In the genomic region with DNA sequence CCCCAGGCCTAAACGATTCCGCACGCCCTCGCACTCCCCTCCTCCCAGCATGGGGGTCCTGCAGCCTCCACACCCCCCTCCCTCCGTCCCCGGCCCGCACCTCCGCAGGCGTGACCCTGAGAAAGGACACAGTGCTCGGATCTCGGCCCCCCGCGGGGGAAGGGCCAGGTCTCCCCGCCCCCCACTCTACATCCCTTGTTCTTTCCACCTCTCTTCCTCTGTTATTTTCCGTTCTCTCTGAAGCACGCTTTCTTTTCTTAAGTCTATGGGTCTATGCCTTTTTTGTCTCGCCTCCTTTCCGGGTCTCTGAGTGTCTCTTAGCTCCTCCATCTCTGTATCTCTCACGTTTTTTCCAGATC, we compare ENCODE assay signal across 1 cellular context.
A peak's percentile ranks its signal among the peaks of the same experiment; 100 is the strongest.
TF ChIP-seq lines count a peak whose summit lies in the region.

No MANE protein-coding gene starts in this region.

TF ChIP-seq in HEK293, 187 proteins besides CTCF, POLR2A, EP300 and RAD21 (continued from another document and continues in another):
- no peak; the same call in none of the 2 replicates for TF ChIP-seq ZNF335 (tag by site-specific recombination; conservative IDR thresholded peaks at IDR 0.05)
- TF ChIP-seq, protein P1, sequence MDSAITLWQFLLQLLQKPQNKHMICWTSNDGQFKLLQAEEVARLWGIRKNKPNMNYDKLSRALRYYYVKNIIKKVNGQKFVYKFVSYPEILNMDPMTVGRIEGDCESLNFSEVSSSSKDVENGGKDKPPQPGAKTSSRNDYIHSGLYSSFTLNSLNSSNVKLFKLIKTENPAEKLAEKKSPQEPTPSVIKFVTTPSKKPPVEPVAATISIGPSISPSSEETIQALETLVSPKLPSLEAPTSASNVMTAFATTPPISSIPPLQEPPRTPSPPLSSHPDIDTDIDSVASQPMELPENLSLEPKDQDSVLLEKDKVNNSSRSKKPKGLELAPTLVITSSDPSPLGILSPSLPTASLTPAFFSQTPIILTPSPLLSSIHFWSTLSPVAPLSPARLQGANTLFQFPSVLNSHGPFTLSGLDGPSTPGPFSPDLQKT (IDR thresholded peaks at IDR 0.05; ENCODE audit: borderline replicate concordance, low read depth, low read length) = no peak
- no peak for TF ChIP-seq ZNF654 (tag by site-specific recombination; IDR thresholded peaks at IDR 0.05; ENCODE audit: low read depth)
- no peak; the same call in 1 of the 2 replicates for TF ChIP-seq ZNF585B (tag by site-specific recombination; IDR thresholded peaks at IDR 0.05)
- peak; percentile 28; the same call in 1 of the 2 replicates for TF ChIP-seq ZXDB (tag by site-specific recombination; IDR thresholded peaks at IDR 0.05)
- TF ChIP-seq ZNF16 (tag by site-specific recombination; IDR thresholded peaks at IDR 0.05; ENCODE audit: low read depth) = no peak
- no peak for TF ChIP-seq ZNF521 (tag by site-specific recombination; IDR thresholded peaks at IDR 0.05)
- no peak for TF ChIP-seq ZNF610 (tag by site-specific recombination; IDR thresholded peaks at IDR 0.05; ENCODE audit: borderline replicate concordance)
- TF ChIP-seq ZNF747 (tag by site-specific recombination; IDR thresholded peaks at IDR 0.05) = no peak
- TF ChIP-seq, protein P2, sequence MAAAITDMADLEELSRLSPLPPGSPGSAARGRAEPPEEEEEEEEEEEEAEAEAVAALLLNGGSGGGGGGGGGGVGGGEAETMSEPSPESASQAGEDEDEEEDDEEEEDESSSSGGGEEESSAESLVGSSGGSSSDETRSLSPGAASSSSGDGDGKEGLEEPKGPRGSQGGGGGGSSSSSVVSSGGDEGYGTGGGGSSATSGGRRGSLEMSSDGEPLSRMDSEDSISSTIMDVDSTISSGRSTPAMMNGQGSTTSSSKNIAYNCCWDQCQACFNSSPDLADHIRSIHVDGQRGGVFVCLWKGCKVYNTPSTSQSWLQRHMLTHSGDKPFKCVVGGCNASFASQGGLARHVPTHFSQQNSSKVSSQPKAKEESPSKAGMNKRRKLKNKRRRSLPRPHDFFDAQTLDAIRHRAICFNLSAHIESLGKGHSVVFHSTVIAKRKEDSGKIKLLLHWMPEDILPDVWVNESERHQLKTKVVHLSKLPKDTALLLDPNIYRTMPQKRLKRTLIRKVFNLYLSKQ (tag by site-specific recombination; IDR thresholded peaks at IDR 0.05; ENCODE audit: borderline replicate concordance) = no peak
- no peak for TF ChIP-seq MZF1 (tag by site-specific recombination; IDR thresholded peaks at IDR 0.05; ENCODE audit: borderline replicate concordance)
- TF ChIP-seq ZIC2 (tag by site-specific recombination; IDR thresholded peaks at IDR 0.05) = peak; percentile 83
- TF ChIP-seq, protein P3, sequence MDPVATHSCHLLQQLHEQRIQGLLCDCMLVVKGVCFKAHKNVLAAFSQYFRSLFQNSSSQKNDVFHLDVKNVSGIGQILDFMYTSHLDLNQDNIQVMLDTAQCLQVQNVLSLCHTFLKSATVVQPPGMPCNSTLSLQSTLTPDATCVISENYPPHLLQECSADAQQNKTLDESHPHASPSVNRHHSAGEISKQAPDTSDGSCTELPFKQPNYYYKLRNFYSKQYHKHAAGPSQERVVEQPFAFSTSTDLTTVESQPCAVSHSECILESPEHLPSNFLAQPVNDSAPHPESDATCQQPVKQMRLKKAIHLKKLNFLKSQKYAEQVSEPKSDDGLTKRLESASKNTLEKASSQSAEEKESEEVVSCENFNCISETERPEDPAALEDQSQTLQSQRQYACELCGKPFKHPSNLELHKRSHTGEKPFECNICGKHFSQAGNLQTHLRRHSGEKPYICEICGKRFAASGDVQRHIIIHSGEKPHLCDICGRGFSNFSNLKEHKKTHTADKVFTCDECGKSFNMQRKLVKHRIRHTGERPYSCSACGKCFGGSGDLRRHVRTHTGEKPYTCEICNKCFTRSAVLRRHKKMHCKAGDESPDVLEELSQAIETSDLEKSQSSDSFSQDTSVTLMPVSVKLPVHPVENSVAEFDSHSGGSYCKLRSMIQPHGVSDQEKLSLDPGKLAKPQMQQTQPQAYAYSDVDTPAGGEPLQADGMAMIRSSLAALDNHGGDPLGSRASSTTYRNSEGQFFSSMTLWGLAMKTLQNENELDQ (tag by site-specific recombination; IDR thresholded peaks at IDR 0.05; ENCODE audit: low read depth) = no peak
- no peak for TF ChIP-seq ZNF514 (tag by site-specific recombination; IDR thresholded peaks at IDR 0.05)
- TF ChIP-seq ZNF138 (tag by site-specific recombination; IDR thresholded peaks at IDR 0.05; ENCODE audit: borderline replicate concordance) = no peak
- no peak for TF ChIP-seq ZFP3 (tag by site-specific recombination; IDR thresholded peaks at IDR 0.05; ENCODE audit: low read depth)
- TF ChIP-seq, protein P4, sequence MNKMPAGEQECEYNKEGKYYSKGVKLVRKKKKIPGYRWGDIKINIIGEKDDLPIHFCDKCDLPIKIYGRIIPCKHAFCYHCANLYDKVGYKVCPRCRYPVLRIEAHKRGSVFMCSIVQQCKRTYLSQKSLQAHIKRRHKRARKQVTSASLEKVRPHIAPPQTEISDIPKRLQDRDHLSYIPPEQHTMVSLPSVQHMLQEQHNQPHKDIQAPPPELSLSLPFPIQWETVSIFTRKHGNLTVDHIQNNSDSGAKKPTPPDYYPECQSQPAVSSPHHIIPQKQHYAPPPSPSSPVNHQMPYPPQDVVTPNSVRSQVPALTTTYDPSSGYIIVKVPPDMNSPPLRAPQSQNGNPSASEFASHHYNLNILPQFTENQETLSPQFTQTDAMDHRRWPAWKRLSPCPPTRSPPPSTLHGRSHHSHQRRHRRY (tag by site-specific recombination; IDR thresholded peaks at IDR 0.05) = no peak
- TF ChIP-seq ZNF558 (tag by site-specific recombination; IDR thresholded peaks at IDR 0.05) = 0 out of 2 replicates have a peak, but pooled peaks have one; percentile 1
- no peak for TF ChIP-seq ZSCAN30 (tag by site-specific recombination; IDR thresholded peaks at IDR 0.05)
- TF ChIP-seq ZNF473 (tag by site-specific recombination; IDR thresholded peaks at IDR 0.05) = no peak
- TF ChIP-seq ZBTB20 (tag by site-specific recombination; IDR thresholded peaks at IDR 0.05) = no peak
- TF ChIP-seq, protein P5, sequence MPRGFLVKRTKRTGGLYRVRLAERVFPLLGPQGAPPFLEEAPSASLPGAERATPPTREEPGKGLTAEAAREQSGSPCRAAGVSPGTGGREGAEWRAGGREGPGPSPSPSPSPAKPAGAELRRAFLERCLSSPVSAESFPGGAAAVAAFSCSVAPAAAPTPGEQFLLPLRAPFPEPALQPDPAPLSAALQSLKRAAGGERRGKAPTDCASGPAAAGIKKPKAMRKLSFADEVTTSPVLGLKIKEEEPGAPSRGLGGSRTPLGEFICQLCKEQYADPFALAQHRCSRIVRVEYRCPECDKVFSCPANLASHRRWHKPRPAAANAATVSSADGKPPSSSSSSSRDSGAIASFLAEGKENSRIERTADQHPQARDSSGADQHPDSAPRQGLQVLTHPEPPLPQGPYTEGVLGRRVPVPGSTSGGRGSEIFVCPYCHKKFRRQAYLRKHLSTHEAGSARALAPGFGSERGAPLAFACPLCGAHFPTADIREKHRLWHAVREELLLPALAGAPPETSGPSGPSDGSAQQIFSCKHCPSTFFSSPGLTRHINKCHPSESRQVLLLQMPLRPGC (tag by site-specific recombination; IDR thresholded peaks at IDR 0.05) = no peak
- TF ChIP-seq, protein P6, sequence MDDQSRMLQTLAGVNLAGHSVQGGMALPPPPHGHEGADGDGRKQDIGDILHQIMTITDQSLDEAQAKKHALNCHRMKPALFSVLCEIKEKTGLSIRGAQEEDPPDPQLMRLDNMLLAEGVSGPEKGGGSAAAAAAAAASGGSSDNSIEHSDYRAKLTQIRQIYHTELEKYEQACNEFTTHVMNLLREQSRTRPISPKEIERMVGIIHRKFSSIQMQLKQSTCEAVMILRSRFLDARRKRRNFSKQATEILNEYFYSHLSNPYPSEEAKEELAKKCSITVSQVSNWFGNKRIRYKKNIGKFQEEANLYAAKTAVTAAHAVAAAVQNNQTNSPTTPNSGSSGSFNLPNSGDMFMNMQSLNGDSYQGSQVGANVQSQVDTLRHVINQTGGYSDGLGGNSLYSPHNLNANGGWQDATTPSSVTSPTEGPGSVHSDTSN (CRISPR knock-in tag; IDR thresholded peaks at IDR 0.05) = no peak
- TF ChIP-seq ZFP69B (tag by site-specific recombination; IDR thresholded peaks at IDR 0.05) = no peak; the same call in 1 of the 2 replicates
- TF ChIP-seq ZNF157 (tag by site-specific recombination; IDR thresholded peaks at IDR 0.05) = no peak
- TF ChIP-seq, protein P7, sequence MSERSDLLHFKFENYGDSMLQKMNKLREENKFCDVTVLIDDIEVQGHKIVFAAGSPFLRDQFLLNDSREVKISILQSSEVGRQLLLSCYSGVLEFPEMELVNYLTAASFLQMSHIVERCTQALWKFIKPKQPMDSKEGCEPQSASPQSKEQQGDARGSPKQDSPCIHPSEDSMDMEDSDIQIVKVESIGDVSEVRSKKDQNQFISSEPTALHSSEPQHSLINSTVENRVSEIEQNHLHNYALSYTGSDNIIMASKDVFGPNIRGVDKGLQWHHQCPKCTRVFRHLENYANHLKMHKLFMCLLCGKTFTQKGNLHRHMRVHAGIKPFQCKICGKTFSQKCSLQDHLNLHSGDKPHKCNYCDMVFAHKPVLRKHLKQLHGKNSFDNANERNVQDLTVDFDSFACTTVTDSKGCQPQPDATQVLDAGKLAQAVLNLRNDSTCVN (tag by site-specific recombination; optimal IDR thresholded peaks at IDR 0.05) = peak; percentile 64
- peak; percentile 97 for TF ChIP-seq GLIS2 (tag by site-specific recombination; IDR thresholded peaks at IDR 0.05)
- no peak for TF ChIP-seq KLF1 (tag by site-specific recombination; IDR thresholded peaks at IDR 0.05)
- no peak for TF ChIP-seq ZNF571 (tag by site-specific recombination; IDR thresholded peaks at IDR 0.05)
- TF ChIP-seq SCRT1 (tag by site-specific recombination; IDR thresholded peaks at IDR 0.05; ENCODE audit: borderline replicate concordance) = no peak
- TF ChIP-seq, protein P8, sequence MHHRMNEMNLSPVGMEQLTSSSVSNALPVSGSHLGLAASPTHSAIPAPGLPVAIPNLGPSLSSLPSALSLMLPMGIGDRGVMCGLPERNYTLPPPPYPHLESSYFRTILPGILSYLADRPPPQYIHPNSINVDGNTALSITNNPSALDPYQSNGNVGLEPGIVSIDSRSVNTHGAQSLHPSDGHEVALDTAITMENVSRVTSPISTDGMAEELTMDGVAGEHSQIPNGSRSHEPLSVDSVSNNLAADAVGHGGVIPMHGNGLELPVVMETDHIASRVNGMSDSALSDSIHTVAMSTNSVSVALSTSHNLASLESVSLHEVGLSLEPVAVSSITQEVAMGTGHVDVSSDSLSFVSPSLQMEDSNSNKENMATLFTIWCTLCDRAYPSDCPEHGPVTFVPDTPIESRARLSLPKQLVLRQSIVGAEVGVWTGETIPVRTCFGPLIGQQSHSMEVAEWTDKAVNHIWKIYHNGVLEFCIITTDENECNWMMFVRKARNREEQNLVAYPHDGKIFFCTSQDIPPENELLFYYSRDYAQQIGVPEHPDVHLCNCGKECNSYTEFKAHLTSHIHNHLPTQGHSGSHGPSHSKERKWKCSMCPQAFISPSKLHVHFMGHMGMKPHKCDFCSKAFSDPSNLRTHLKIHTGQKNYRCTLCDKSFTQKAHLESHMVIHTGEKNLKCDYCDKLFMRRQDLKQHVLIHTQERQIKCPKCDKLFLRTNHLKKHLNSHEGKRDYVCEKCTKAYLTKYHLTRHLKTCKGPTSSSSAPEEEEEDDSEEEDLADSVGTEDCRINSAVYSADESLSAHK (tag by site-specific recombination; IDR thresholded peaks at IDR 0.05) = 0 out of 2 replicates have a peak, but pooled peaks have one; percentile 6
- TF ChIP-seq ZNF24 (tag by site-specific recombination; IDR thresholded peaks at IDR 0.05) = peak; percentile 55
- TF ChIP-seq YY2 (tag by site-specific recombination; IDR thresholded peaks at IDR 0.05) = no peak
- no peak for TF ChIP-seq ZNF785 (tag by site-specific recombination; IDR thresholded peaks at IDR 0.05)
- TF ChIP-seq ZEB2 (tag by site-specific recombination; IDR thresholded peaks at IDR 0.05) = peak; percentile 73
- no peak for TF ChIP-seq ZNF792 (tag by site-specific recombination; IDR thresholded peaks at IDR 0.05)
- TF ChIP-seq KLF8 (tag by site-specific recombination; IDR thresholded peaks at IDR 0.05) = peak; percentile 15; the same call in 1 of the 2 replicates
- TF ChIP-seq ZFP37 (tag by site-specific recombination; IDR thresholded peaks at IDR 0.05) = no peak; the same call in 1 of the 2 replicates
- TF ChIP-seq HOXC10 (CRISPR knock-in tag; IDR thresholded peaks at IDR 0.05) = no peak
- TF ChIP-seq ZNF830 (tag by site-specific recombination; IDR thresholded peaks at IDR 0.05; ENCODE audit: low read depth) = no peak
- TF ChIP-seq ZNF707 (tag by site-specific recombination; IDR thresholded peaks at IDR 0.05) = no peak
- TF ChIP-seq ZNF112 (tag by site-specific recombination; IDR thresholded peaks at IDR 0.05) = no peak
- no peak for TF ChIP-seq ZNF426 (tag by site-specific recombination; IDR thresholded peaks at IDR 0.05)
- TF ChIP-seq ZNF701 (tag by site-specific recombination; IDR thresholded peaks at IDR 0.05) = no peak
- TF ChIP-seq SP2 (tag by site-specific recombination; IDR thresholded peaks at IDR 0.05) = peak; percentile 80
- peak; percentile 50; the same call in 1 of the 2 replicates for TF ChIP-seq ZNF324 (tag by site-specific recombination; IDR thresholded peaks at IDR 0.05)
- no peak; the same call in 1 of the 2 replicates for TF ChIP-seq ZBTB48 (tag by site-specific recombination; IDR thresholded peaks at IDR 0.05)
- peak; percentile 28; the same call in 1 of the 2 replicates for TF ChIP-seq ZNF76 (tag by site-specific recombination; IDR thresholded peaks at IDR 0.05; ENCODE audit: borderline replicate concordance, low read depth)
- no peak for TF ChIP-seq ZNF404 (tag by site-specific recombination; IDR thresholded peaks at IDR 0.05)
- TF ChIP-seq SETDB1 (IDR thresholded peaks at IDR 0.05; ENCODE audit: insufficient read length, low read length) = no peak
- no peak for TF ChIP-seq YY1 (tag by site-specific recombination; IDR thresholded peaks at IDR 0.05)
- TF ChIP-seq ZNF670 (tag by site-specific recombination; IDR thresholded peaks at IDR 0.05; ENCODE audit: low read depth) = no peak
- no peak for TF ChIP-seq ZNF211 (tag by site-specific recombination; IDR thresholded peaks at IDR 0.05; ENCODE audit: low read depth)
- TF ChIP-seq, protein P9, sequence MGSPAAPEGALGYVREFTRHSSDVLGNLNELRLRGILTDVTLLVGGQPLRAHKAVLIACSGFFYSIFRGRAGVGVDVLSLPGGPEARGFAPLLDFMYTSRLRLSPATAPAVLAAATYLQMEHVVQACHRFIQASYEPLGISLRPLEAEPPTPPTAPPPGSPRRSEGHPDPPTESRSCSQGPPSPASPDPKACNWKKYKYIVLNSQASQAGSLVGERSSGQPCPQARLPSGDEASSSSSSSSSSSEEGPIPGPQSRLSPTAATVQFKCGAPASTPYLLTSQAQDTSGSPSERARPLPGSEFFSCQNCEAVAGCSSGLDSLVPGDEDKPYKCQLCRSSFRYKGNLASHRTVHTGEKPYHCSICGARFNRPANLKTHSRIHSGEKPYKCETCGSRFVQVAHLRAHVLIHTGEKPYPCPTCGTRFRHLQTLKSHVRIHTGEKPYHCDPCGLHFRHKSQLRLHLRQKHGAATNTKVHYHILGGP (tag by site-specific recombination; IDR thresholded peaks at IDR 0.05) = no peak
